In the genomic region with DNA sequence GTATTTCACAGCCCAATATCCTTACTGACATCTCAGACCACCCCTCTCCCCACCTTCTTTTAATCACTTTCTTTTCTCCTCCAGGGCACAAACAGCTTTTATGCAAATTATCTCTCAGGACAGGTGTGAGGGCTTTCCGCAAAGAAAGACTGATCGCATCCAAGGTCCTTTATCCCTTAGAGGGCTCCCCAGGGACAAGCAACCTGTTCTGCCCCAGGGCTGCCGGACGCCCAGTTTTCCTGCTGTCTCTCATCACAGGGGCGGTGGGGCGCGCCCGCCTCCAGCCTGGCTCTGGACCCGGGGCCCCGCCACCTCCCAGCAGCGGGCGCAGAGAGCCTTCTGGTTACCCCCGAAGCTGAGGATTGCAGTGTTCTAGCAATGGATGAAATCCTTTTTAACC, we compare ENCODE assay signal across 8 cellular contexts.
DNase-seq lines count a peak whose midpoint lies in the region; ATAC-seq and TF ChIP-seq lines count a peak whose summit lies in the region.

No MANE protein-coding gene starts in this region.

- no peaks in the 10 kb centered on the region for H3K9me3 Mint-ChIP-seq in neural crest cell

- peak overlapping the region; percentile 77 for H3K4me3 Mint-ChIP-seq in neural crest cell

- DNase-seq in NCI-H345 treated with DMSO at 0.1 percent for 48 hours (lab: John Stamatoyannopoulos, UW; ENCODE audit: unreplicated experiment) (peak; percentile 39), neural crest cell (ENCODE audit: low read depth, low spot score) (no peak), superior temporal gyrus (ENCODE audit: extremely low spot score) (no peak), midbrain (lab: John Stamatoyannopoulos, UW) (no peak)

- ATAC-seq in HG02571 (IDR thresholded peaks at IDR 0.05; ENCODE audit: unreplicated experiment): no peak
- no peak for ATAC-seq in GM21576 (IDR thresholded peaks at IDR 0.05; ENCODE audit: unreplicated experiment)

- no peaks in the 10 kb centered on the region for H3K36me3 ChIP-seq in ectodermal cell (ENCODE audit: control insufficient read depth, insufficient read depth, low read length)

- no peaks in the 10 kb centered on the region for H3K4me1 ChIP-seq in ectodermal cell (ENCODE audit: control insufficient read depth, insufficient read depth, low read length)

- H3K27me3 Mint-ChIP-seq in neural crest cell (ENCODE audit: low read depth): no peaks in the 10 kb centered on the region

- no peak for TF ChIP-seq CTCF in neural crest cell (conservative IDR thresholded peaks at IDR 0.05)

- H3K27ac Mint-ChIP-seq in neural crest cell (ENCODE audit: unreplicated experiment): peak overlapping the region; percentile 27

- H3K4me1 Mint-ChIP-seq in neural crest cell: peaks cover 29% of the 10 kb centered on the region

- no peaks in the 10 kb centered on the region for H3K36me3 Mint-ChIP-seq in neural crest cell (ENCODE audit: low read depth)

- H3K4me3 ChIP-seq in GM08714 (ENCODE audit: low read length) (peak overlapping the region; percentile 65; the same call in 1 of the 2 replicates), ectodermal cell (ENCODE audit: insufficient read depth, low read depth, low read length) (peak overlapping the region; percentile 47)

- H3K27ac ChIP-seq in ectodermal cell (ENCODE audit: insufficient read depth, low read depth, low read length, poor library complexity, severe bottlenecking): peak overlapping the region; percentile 95

- H3K27me3 ChIP-seq in ectodermal cell (ENCODE audit: control insufficient read depth, insufficient read depth, low read length, poor library complexity, severe bottlenecking): peaks cover 6% of the 10 kb centered on the region

- WGBS in ectodermal cell, 2 experiments: 86 to 88% methylated on average over 13 of the region's 13 CpGs

- no peaks in the 10 kb centered on the region for H3K9me3 ChIP-seq in ectodermal cell (ENCODE audit: control insufficient read depth, low read length)
